Comparison of ENCODE assay signal across 12 cellular contexts in the genomic region with DNA sequence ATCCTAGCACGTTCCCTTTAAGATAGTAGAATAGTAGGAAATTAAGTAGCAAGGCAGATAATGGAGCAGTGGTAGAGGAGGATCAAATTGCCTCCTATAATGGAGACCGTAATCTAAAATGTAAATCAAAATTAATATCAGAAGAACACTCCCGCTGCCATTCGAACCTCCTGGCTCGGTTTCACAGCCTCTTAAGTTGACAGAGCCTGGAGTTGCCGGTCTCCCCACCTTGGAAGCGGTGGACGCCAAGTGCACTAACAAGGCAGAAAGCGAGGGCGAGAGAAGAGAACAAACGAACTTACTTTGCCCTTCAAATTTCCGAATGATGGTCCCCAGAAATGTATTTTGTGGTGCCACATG. TPM values are rescaled to one million over a fixed set of nuclear protein-coding genes. Genes with fewer than 3 reads are reported as not detected.
DNase-seq lines count a peak whose midpoint lies in the region; ATAC-seq and TF ChIP-seq lines count a peak whose summit lies in the region.
"Had no signal": no experiment of that assay in that cellular context is flagged by ENCODE, and none has a peak within 500 bp of the region (broad histone marks: within the 10 kb centered on the region; RNA-seq: fewer than 3 reads in every experiment).

No MANE protein-coding gene starts in this region.

- H2AFZ ChIP-seq in neural cell (ENCODE audit: low read depth, low read length): peak overlapping the region; percentile 66

- peaks cover 6% of the 10 kb centered on the region for H3K27me3 ChIP-seq in neural cell (ENCODE audit: insufficient read depth, low read depth, low read length)

- peak overlapping the region; percentile 86 for H3K9ac ChIP-seq in neural cell (ENCODE audit: low read length)

- DNase-seq in DMS79 (lab: John Stamatoyannopoulos, UW): peak; percentile 78
- peak; percentile 48 for DNase-seq in NCI-H146 treated with DMSO at 0.1 percent for 48 hours (lab: John Stamatoyannopoulos, UW; ENCODE audit: unreplicated experiment)
- DNase-seq in astrocyte of the cerebellum (ENCODE audit: low read depth): no peak
- no peak for DNase-seq in cortex of kidney (lab: John Stamatoyannopoulos, UW)
- no peak for DNase-seq in activated T-cell treated with anti-CD3 and anti-CD28 coated beads, Interleukin-2, amount 50 U/mL, for 1 hour
- DNase-seq in HuH-7 (ENCODE audit: low spot score): no peak
- DNase-seq: activated T-cell treated with anti-CD3 and anti-CD28 coated beads, Interleukin-2, amount 50 U/mL, for 48 hours had no signal

- no peak for TF ChIP-seq EP300 in neural cell (conservative IDR thresholded peaks at IDR 0.05; ENCODE audit: poor library complexity, severe bottlenecking)

- peak; percentile 54 for TF ChIP-seq RAD21 in neural cell (conservative IDR thresholded peaks at IDR 0.05)

- peak overlapping the region; percentile 87 for H3K27ac ChIP-seq in neural cell (ENCODE audit: low read length)
- H3K27ac ChIP-seq: body of pancreas had no signal

- no peaks in the 10 kb centered on the region for H3K9me3 ChIP-seq in neural cell (ENCODE audit: low read length)
- H3K9me3 ChIP-seq: body of pancreas had no signal

- H3K4me3 ChIP-seq in astrocyte of the cerebellum (ENCODE audit: low read depth, low read length): peak overlapping the region; percentile 33
- H3K4me3 ChIP-seq in neural cell (ENCODE audit: low read length): peak overlapping the region; percentile 76
- H3K4me3 ChIP-seq: body of pancreas had no signal

- in situ Hi-C loops in astrocyte of the cerebellum (cut with HindIII; ENCODE audit: low sequenced_read_pairs): no loop called here

- ATAC-seq in HG03108 (IDR thresholded peaks at IDR 0.05; ENCODE audit: unreplicated experiment): no peak
- ATAC-seq: activated CD4-positive, CD25-positive, alpha-beta regulatory T cell treated with anti-CD3 and anti-CD28 coated beads, Interleukin-2, amount 50 U/mL, for 24 hours; body of pancreas; stimulated activated memory B cell treated with anti-CD40 and anti-IgM and Interleukin-4, amounts not matched to agents 10 μg/mL and 1 μg/mL and 100 μg/mL, for 72 hours had no signal

- peak overlapping the region; percentile 26 for H3K4me2 ChIP-seq in neural cell (ENCODE audit: low read length)

- no peaks in the 10 kb centered on the region for H3F3A ChIP-seq in neural cell (ENCODE audit: insufficient read depth, low read length, poor library complexity, severe bottlenecking)

- H3K36me3 ChIP-seq in neural cell (ENCODE audit: insufficient read depth, low read length): no peaks in the 10 kb centered on the region

- H3K79me2 ChIP-seq in neural cell (replicated peaks; ENCODE audit: insufficient read depth, low read length): peaks cover 14% of the 10 kb centered on the region

- no peaks in the 10 kb centered on the region for H3K9me2 ChIP-seq in neural cell (ENCODE audit: insufficient read depth, low read length)

- no peak for TF ChIP-seq CTCF in astrocyte of the cerebellum (IDR thresholded peaks at IDR 0.05; ENCODE audit: low read depth, low read length, missing control alignments)
- no peak for TF ChIP-seq CTCF in neural cell (IDR thresholded peaks at IDR 0.05; ENCODE audit: poor library complexity, severe bottlenecking)

- no peaks in the 10 kb centered on the region for H4K20me1 ChIP-seq in neural cell (ENCODE audit: insufficient read depth)

TF ChIP-seq in neural cell, 6 proteins besides CTCF, POLR2A, EP300 and RAD21:
- no peak for TF ChIP-seq MXI1 (conservative IDR thresholded peaks at IDR 0.05; ENCODE audit: poor library complexity, severe bottlenecking)
- peak; percentile 42 for TF ChIP-seq SMC3 (conservative IDR thresholded peaks at IDR 0.05; ENCODE audit: poor library complexity)
- TF ChIP-seq EZH2 (IDR thresholded peaks at IDR 0.05; ENCODE audit: borderline replicate concordance, insufficient read depth, low read length, poor library complexity, severe bottlenecking): no peak
- TF ChIP-seq, protein P1, sequence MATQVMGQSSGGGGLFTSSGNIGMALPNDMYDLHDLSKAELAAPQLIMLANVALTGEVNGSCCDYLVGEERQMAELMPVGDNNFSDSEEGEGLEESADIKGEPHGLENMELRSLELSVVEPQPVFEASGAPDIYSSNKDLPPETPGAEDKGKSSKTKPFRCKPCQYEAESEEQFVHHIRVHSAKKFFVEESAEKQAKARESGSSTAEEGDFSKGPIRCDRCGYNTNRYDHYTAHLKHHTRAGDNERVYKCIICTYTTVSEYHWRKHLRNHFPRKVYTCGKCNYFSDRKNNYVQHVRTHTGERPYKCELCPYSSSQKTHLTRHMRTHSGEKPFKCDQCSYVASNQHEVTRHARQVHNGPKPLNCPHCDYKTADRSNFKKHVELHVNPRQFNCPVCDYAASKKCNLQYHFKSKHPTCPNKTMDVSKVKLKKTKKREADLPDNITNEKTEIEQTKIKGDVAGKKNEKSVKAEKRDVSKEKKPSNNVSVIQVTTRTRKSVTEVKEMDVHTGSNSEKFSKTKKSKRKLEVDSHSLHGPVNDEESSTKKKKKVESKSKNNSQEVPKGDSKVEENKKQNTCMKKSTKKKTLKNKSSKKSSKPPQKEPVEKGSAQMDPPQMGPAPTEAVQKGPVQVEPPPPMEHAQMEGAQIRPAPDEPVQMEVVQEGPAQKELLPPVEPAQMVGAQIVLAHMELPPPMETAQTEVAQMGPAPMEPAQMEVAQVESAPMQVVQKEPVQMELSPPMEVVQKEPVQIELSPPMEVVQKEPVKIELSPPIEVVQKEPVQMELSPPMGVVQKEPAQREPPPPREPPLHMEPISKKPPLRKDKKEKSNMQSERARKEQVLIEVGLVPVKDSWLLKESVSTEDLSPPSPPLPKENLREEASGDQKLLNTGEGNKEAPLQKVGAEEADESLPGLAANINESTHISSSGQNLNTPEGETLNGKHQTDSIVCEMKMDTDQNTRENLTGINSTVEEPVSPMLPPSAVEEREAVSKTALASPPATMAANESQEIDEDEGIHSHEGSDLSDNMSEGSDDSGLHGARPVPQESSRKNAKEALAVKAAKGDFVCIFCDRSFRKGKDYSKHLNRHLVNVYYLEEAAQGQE (IDR thresholded peaks at IDR 0.05; ENCODE audit: borderline replicate concordance): peak; percentile 31
- no peak for TF ChIP-seq TAF1 (IDR thresholded peaks at IDR 0.05; ENCODE audit: low read depth)
TF ChIP-seq in neural cell: peak in this region for 2.

RNA-seq across cellular contexts. Expression of a gene that starts 0.4 kb away (rescaled TPM):
- polyA plus RNA-seq in neural cell: 5.4 and 6.3 TPM in 2 replicates
- 69.6 and 84.2 TPM in 2 replicates for polyA minus RNA-seq in neural cell

Comparison
In these comparisons a context has a peak if more than half of its experiments do, and no peak if none do; other contexts are left out.
1. DNase-seq: peak in DMS79 (single experiment) and NCI-H146 treated with DMSO at 0.1 percent for 48 hours (single experiment); none in astrocyte of the cerebellum (single experiment), cortex of kidney (single experiment), activated T-cell treated with anti-CD3 and anti-CD28 coated beads, Interleukin-2, amount 50 U/mL, for 1 hour (single experiment) and HuH-7 (single experiment).